14 cellular contexts compared by ENCODE assay signal in genomic region chr2:36399050-36399449, GRCh38. TPM values are rescaled to one million over a fixed set of nuclear protein-coding genes. Genes with fewer than 3 reads are reported as not detected.
DNase-seq lines count a peak whose midpoint lies in the region; ATAC-seq and TF ChIP-seq lines count a peak whose summit lies in the region.
"Had no signal": no experiment of that assay in that cellular context is flagged by ENCODE, and none has a peak within 500 bp of the region (broad histone marks: within the 10 kb centered on the region; RNA-seq: fewer than 3 reads in every experiment).

No MANE protein-coding gene starts in this region.

- no peak overlapping the region; the same call in 1 of the 2 replicates for H4K91ac ChIP-seq in IMR-90 (ENCODE audit: insufficient read depth, low read depth, low read length)

- no peaks in the 10 kb centered on the region for H3K27me3 ChIP-seq in A673 (replicated peaks; ENCODE audit: insufficient read depth, low read depth, low read length, poor library complexity)
- H3K27me3 ChIP-seq in IMR-90 (ENCODE audit: control insufficient read depth, insufficient read depth, low read length), result no peaks in the 10 kb centered on the region
- H3K27me3 ChIP-seq in gastrocnemius medialis, result no peaks in the 10 kb centered on the region
- no peaks in the 10 kb centered on the region for H3K27me3 ChIP-seq in endodermal cell (ENCODE audit: control insufficient read depth, insufficient read depth, low read length, poor library complexity, severe bottlenecking)
- H3K27me3 ChIP-seq: BE2C had no signal

- H3K27ac ChIP-seq in A673 (ENCODE audit: low read depth, low read length, poor library complexity, severe bottlenecking) (no peak overlapping the region), IMR-90 (ENCODE audit: insufficient read depth, low read length) (no peak overlapping the region), gastrocnemius medialis (peak overlapping the region in 3 of 4 donors; percentile 46 to 58 (median 48)), endodermal cell (ENCODE audit: low read depth, low read length) (no peak overlapping the region)

- TF ChIP-seq POLR2A in IMR-90 (IDR thresholded peaks at IDR 0.05; ENCODE audit: low read depth, low read length) (no peak), gastrocnemius medialis (IDR thresholded peaks at IDR 0.05) (no peak)

- no peak for TF ChIP-seq RAD21 in IMR-90 (IDR thresholded peaks at IDR 0.05; ENCODE audit: low read length)

- no peak overlapping the region for H3K4me3 Mint-ChIP-seq in endodermal cell
- H3K4me3 Mint-ChIP-seq: CD4-positive, alpha-beta memory T cell had no signal

- H2AK5ac ChIP-seq in IMR-90 (ENCODE audit: low read depth, low read length), result peak overlapping the region; percentile 23; the same call in 1 of the 2 replicates

- CTCF ChIA-PET in A673 (lab: Charles Lee) (no interaction called here), IMR-90 (lab: Yijun Ruan, JAX) (interaction anchor here (0.6 to 1.2 kb wide), 2 partner anchors 86 to 273 kb away, joined by 3 read pairs; no protein-coding TSS in a partner anchor)

- H3K9me3 Mint-ChIP-seq in endodermal cell, result no peaks in the 10 kb centered on the region

- TF ChIP-seq CTCF in A673 (conservative IDR thresholded peaks at IDR 0.05; ENCODE audit: low read depth, low read length) (no peak), IMR-90 (conservative IDR thresholded peaks at IDR 0.05; ENCODE audit: low read depth, low read length) (no peak), epithelial cell of esophagus (IDR thresholded peaks at IDR 0.05; ENCODE audit: insufficient read depth, low read depth, low read length, missing control alignments) (no peak), gastrocnemius medialis (IDR thresholded peaks at IDR 0.05 in 4 of 5, conservative IDR thresholded peaks at IDR 0.05 in 1 of 5) (no peak), endodermal cell (conservative IDR thresholded peaks at IDR 0.05) (no peak)

- 0 out of 2 replicates have a peak overlapping the region, but pooled peaks have one; percentile 20 for H2BK20ac ChIP-seq in IMR-90 (ENCODE audit: low read depth, low read length)

- peak overlapping the region; percentile 81; the same call in 1 of the 2 replicates for H3K18ac ChIP-seq in IMR-90 (ENCODE audit: low read depth, low read length)

- no peak overlapping the region for H3K4me2 ChIP-seq in IMR-90 (ENCODE audit: low read depth, low read length)

- H2BK15ac ChIP-seq in IMR-90 (ENCODE audit: low read depth, low read length), result no peak overlapping the region

- dilution Hi-C loops in IMR-90 (cut with HindIII; ENCODE audit: low sequenced_read_pairs, unreplicated experiment), result no loop called here

- H3K4me1 Mint-ChIP-seq in endodermal cell, result peaks cover 15% of the 10 kb centered on the region
- H3K4me1 Mint-ChIP-seq: CD4-positive, alpha-beta memory T cell had no signal

- DNase-seq in A673 (ENCODE audit: low spot score), result peak; percentile 47
- no peak for DNase-seq in IMR-90
- peak; percentile 33 for DNase-seq in epithelial cell of esophagus (ENCODE audit: low read depth)
- DNase-seq in gastrocnemius medialis, result no peak
- DNase-seq in endodermal cell, result no peak
- no peak for DNase-seq in stimulated activated CD4-positive, alpha-beta T cell treated with anti-CD3 and anti-CD28 coated beads, Interleukin-12 subunit alpha, Interleukin-12 subunit beta, amount 100 ng/mL, for 4 hours
- DNase-seq: BE2C; CD4-positive, alpha-beta memory T cell; DMS79; NCI-H1417; NCI-H1930; NCI-H510A treated with DMSO at 0.1 percent for 48 hours had no signal

- H3K4ac ChIP-seq in IMR-90 (ENCODE audit: low read depth, low read length), result no peak overlapping the region; the same call in 1 of the 2 replicates

- ATAC-seq in IMR-90 (ENCODE audit: low read depth), result no peak
- ATAC-seq in gastrocnemius medialis, result no peak
- no peak for ATAC-seq in GM21619 (IDR thresholded peaks at IDR 0.05; ENCODE audit: unreplicated experiment)
- ATAC-seq: GM12878 had no signal

- H2BK5ac ChIP-seq in IMR-90 (ENCODE audit: low read depth, low read length, poor library complexity, severe bottlenecking), result peak overlapping the region; percentile 54

- POLR2A ChIA-PET in A673 (lab: Charles Lee; ENCODE audit: low non-redundant PET) (no interaction called here), IMR-90 (lab: Charles Lee; ENCODE audit: unreplicated experiment) (no interaction called here)

- in situ Hi-C loops in IMR-90 (cut with MboI; ENCODE audit: low sequenced_read_pairs), result no loop called here
- in situ Hi-C loops in gastrocnemius medialis (cut with MboI; ENCODE audit: low sequenced_read_pairs in 4 of 4), result no loop called here

- H3K27ac Mint-ChIP-seq in endodermal cell, result no peak overlapping the region
- H3K27ac Mint-ChIP-seq: CD4-positive, alpha-beta memory T cell had no signal

- peaks cover 7% of the 10 kb centered on the region for H3K36me3 Mint-ChIP-seq in endodermal cell (ENCODE audit: low read depth)
- H3K36me3 Mint-ChIP-seq: CD4-positive, alpha-beta memory T cell had no signal

- H3K4me1 ChIP-seq in A673 (ENCODE audit: insufficient read depth, low read length, poor library complexity, severe bottlenecking) (peaks cover 31% of the 10 kb centered on the region), IMR-90 (ENCODE audit: control insufficient read depth, insufficient read depth, low read length) (peaks cover 30% of the 10 kb centered on the region), gastrocnemius medialis (peaks cover 46 to 63% of the 10 kb centered on the region in 2 donors), endodermal cell (ENCODE audit: control insufficient read depth, insufficient read depth, low read length) (peaks cover 11% of the 10 kb centered on the region)
- H3K4me1 ChIP-seq: BE2C had no signal

- intact Hi-C loops in A673 (cut with micrococcal nuclease; ENCODE audit: unreplicated experiment), result no loop called here
- intact Hi-C loops in IMR-90 (cut with micrococcal nuclease), result no loop called here
- intact Hi-C loops in gastrocnemius medialis (cut with DNase I; ENCODE audit: low total_unique reads), result no loop called here

- peaks cover 84% of the 10 kb centered on the region; the same call in 1 of the 2 replicates for H4K20me1 ChIP-seq in IMR-90 (ENCODE audit: insufficient read depth, low read length)

- peaks cover 19 to 76% of the 10 kb centered on the region in 2 experiments for H3K79me1 ChIP-seq in IMR-90 (ENCODE audit: low read depth in 1 of 2, low read length in 2 of 2)

- WGBS in IMR-90 (ENCODE audit: extremely low coverage in 2 of 2, insufficient read length in 1 of 2), 2 experiments, result 89% methylated on average over 2 of the region's 2 CpGs; no CpG with 5 or more reads in 1 of the 2 experiments
- 80 to 87% methylated on average over 2 of the region's 2 CpGs for WGBS in endodermal cell (ENCODE audit: insufficient coverage in 1 of 2, insufficient read length in 1 of 2), 2 experiments

- no peaks in the 10 kb centered on the region for H3K27me3 Mint-ChIP-seq in endodermal cell (ENCODE audit: insufficient read depth)
- H3K27me3 Mint-ChIP-seq: CD4-positive, alpha-beta memory T cell had no signal

- peak overlapping the region; percentile 67 for H3K14ac ChIP-seq in IMR-90 (replicated peaks; ENCODE audit: low read depth, low read length)

- BruUV-seq in A673 (replicated peaks; lab: Mats Ljungman, UMichigan) (no TSS peak), IMR-90 (replicated peaks; lab: Mats Ljungman, UMichigan) (no TSS peak)

- H2AFZ ChIP-seq in IMR-90 (replicated peaks; ENCODE audit: low read length, poor library complexity), result no peak overlapping the region

- H4K8ac ChIP-seq in IMR-90 (ENCODE audit: low read depth in 2 of 2, low read length in 2 of 2), result peak overlapping the region in 1 of 2 experiments; percentile 17; a peak in 1 of 4 replicates

- H4K5ac ChIP-seq in IMR-90 (ENCODE audit: low read depth, low read length), result peak overlapping the region; percentile 33; the same call in 1 of the 2 replicates

- peak overlapping the region; percentile 26 for H3K23ac ChIP-seq in IMR-90 (ENCODE audit: low read depth, low read length)

- H2AK9ac ChIP-seq in IMR-90 (replicated peaks; ENCODE audit: low read depth, low read length, poor library complexity), result no peak overlapping the region

- H3K36me3 ChIP-seq in A673 (ENCODE audit: insufficient read depth, low read length, poor library complexity, severe bottlenecking) (no peaks in the 10 kb centered on the region), IMR-90 (ENCODE audit: control insufficient read depth, insufficient read depth, low read length) (peaks cover 14% of the 10 kb centered on the region), gastrocnemius medialis (peaks cover 0 to 8% of the 10 kb centered on the region in 2 donors), endodermal cell (ENCODE audit: control insufficient read depth, insufficient read depth, low read length) (peaks cover 15% of the 10 kb centered on the region)
- H3K36me3 ChIP-seq: BE2C had no signal

- H3K56ac ChIP-seq in IMR-90 (ENCODE audit: extremely low read depth, insufficient read depth, low read length), result peak overlapping the region; percentile 41; the same call in 1 of the 2 replicates

- H3K4me3 ChIP-seq in A673 (ENCODE audit: low read depth, low read length, poor library complexity, severe bottlenecking) (no peak overlapping the region), IMR-90 (ENCODE audit: insufficient read depth, low read depth, low read length) (no peak overlapping the region), epithelial cell of esophagus (ENCODE audit: low read length) (no peak overlapping the region), gastrocnemius medialis (no peak overlapping the region), endodermal cell (ENCODE audit: low read length) (no peak overlapping the region)
- H3K4me3 ChIP-seq: GM12878 had no signal

- peaks cover 39% of the 10 kb centered on the region for H3K9me1 ChIP-seq in IMR-90 (ENCODE audit: insufficient read depth, low read length)

- no peak overlapping the region; the same call in 1 of the 2 replicates for H2BK120ac ChIP-seq in IMR-90 (ENCODE audit: low read depth, low read length)

- H3K9me3 ChIP-seq in A673 (ENCODE audit: low read depth, low read length, poor library complexity, severe bottlenecking) (no peaks in the 10 kb centered on the region), IMR-90 (ENCODE audit: control insufficient read depth, insufficient read depth, low read length) (no peaks in the 10 kb centered on the region), gastrocnemius medialis (no peaks in the 10 kb centered on the region), endodermal cell (ENCODE audit: control insufficient read depth, low read length) (no peaks in the 10 kb centered on the region)
- H3K9me3 ChIP-seq: BE2C had no signal

- H3K9ac ChIP-seq in IMR-90 (ENCODE audit: low read depth, low read length), result no peak overlapping the region
- H3K9ac ChIP-seq in endodermal cell (ENCODE audit: extremely low read depth, low read length, poor library complexity, severe bottlenecking), result no peak overlapping the region

TF ChIP-seq in IMR-90, 13 proteins besides CTCF, POLR2A, EP300 and RAD21 (continues in another document):
- TF ChIP-seq CEBPB (IDR thresholded peaks at IDR 0.05; ENCODE audit: low read depth, low read length), result peak; percentile 89

RNA-seq across cellular contexts. Expression of gene CRIM1, which starts 43.5 kb away (rescaled TPM):
- 35.3 and 46.5 TPM in 2 replicates for total RNA-seq in A673 (2021)
- 436 and 490 TPM in 2 replicates for total RNA-seq in IMR-90 (2012; rRNA removed)
- 285 and 316 TPM in 2 replicates for polyA plus RNA-seq in IMR-90 (2012; rRNA removed)
- polyA plus RNA-seq in IMR-90 (2012; cell fraction: cytosol; rRNA removed), result 203 and 263 TPM in 2 replicates
- 109 and 133 TPM in 2 replicates for polyA plus RNA-seq in IMR-90 (2012; cell fraction: nucleus; rRNA removed; ENCODE audit: low replicate concordance)
- 100 to 1,000 TPM in 2 of 4 donors, 10 to 100 TPM in 2; 93.2 to 194 (median 119) TPM for total RNA-seq in gastrocnemius medialis
- total RNA-seq in endodermal cell, result 10 to 100 TPM; 26.7 to 26.9 TPM
- polyA plus RNA-seq in endodermal cell (2013, experiment 1 of 2), result 14.9 TPM
- polyA plus RNA-seq in endodermal cell (2013, experiment 2 of 2), result 15.4 TPM

Comparison
In these comparisons a context has a peak if more than half of its experiments do, and no peak if none do; other contexts are left out.
1. DNase-seq: peak in A673 (single experiment) and epithelial cell of esophagus (single experiment); none in IMR-90 (single experiment), gastrocnemius medialis (0 of 2), endodermal cell (single experiment) and stimulated activated CD4-positive, alpha-beta T cell treated with anti-CD3 and anti-CD28 coated beads, Interleukin-12 subunit alpha, Interleukin-12 subunit beta, amount 100 ng/mL, for 4 hours (single experiment).
2. H3K27ac ChIP-seq: peak in gastrocnemius medialis (3 of 4); none in A673 (single experiment), IMR-90 (single experiment) and endodermal cell (single experiment).